9 cellular contexts compared by ENCODE assay signal in the genomic region with DNA sequence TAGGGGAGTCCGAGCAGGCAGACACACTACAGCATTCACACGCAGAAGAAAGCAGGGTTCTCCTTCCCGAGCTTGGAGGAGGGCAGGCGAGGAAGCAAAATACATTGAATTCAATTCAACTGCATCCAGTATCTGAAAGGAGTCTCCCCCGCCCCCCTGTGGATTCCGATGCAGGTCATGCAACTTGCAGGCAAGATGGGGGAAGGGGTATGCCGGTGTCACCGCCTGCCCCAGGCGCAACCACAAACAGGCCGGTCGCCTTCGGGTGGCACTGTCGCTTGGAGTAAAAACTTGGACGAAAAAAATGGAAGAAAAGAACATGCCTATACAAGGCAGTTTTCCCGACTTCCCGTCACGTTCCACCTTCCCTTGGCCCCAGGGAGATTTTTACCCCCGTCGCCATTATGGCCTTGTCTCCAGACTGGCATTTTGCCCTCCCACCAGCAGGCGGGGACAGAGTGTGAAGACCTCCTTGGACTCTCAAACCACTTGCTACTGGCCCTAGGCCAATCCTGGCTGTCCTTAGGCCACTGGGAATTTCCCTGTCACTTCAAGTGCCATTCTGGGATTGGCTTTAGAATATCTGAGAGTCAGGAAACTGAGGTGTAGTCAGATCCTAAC. TPM values are rescaled to one million over a fixed set of nuclear protein-coding genes. Genes with fewer than 3 reads are reported as not detected.
DNase-seq lines count a peak whose midpoint lies in the region; ATAC-seq, FAIRE-seq and TF ChIP-seq lines count a peak whose summit lies in the region.
"Had no signal": no experiment of that assay in that cellular context is flagged by ENCODE, and none has a peak within 500 bp of the region (broad histone marks: within the 10 kb centered on the region; RNA-seq: fewer than 3 reads in every experiment).

No MANE protein-coding gene starts in this region.

- TF ChIP-seq CTCF in CD4-positive, alpha-beta T cell (IDR thresholded peaks at IDR 0.05) = no peak
- peak; percentile 22 to 40 (median 30); a peak in 4 of 6 replicates for TF ChIP-seq CTCF in K562 (IDR thresholded peaks at IDR 0.05 in 2 of 3, conservative IDR thresholded peaks at IDR 0.05 in 1 of 3; ENCODE audit: insufficient read depth in 2 of 3, low read depth in 1 of 3, low read length in 3 of 3)

- H3K9me3 ChIP-seq in CD4-positive, alpha-beta T cell (ENCODE audit: control insufficient read depth, low read length) = no peaks in the 10 kb centered on the region
- H3K9me3 ChIP-seq in HUES48 (ENCODE audit: control insufficient read depth, insufficient read depth, low read length) = no peaks in the 10 kb centered on the region
- H3K9me3 ChIP-seq in K562 (replicated peaks; ENCODE audit: control insufficient read depth, insufficient read depth, low read depth, low read length) = no peaks in the 10 kb centered on the region
- no peaks in the 10 kb centered on the region for H3K9me3 ChIP-seq in mesenchymal stem cell (ENCODE audit: control insufficient read depth, low read length)

- H3K9me1 ChIP-seq in K562 (ENCODE audit: control insufficient read depth, insufficient read depth, low read length) = no peaks in the 10 kb centered on the region

- H3K27me3 ChIP-seq in CD4-positive, alpha-beta T cell (ENCODE audit: control insufficient read depth, insufficient read depth, low read length) = peaks cover 47% of the 10 kb centered on the region
- H3K27me3 ChIP-seq in HUES48 (ENCODE audit: control insufficient read depth, insufficient read depth, low read length) = peaks cover 44% of the 10 kb centered on the region
- H3K27me3 ChIP-seq in K562 (ENCODE audit: control insufficient read depth in 2 of 2, insufficient read depth in 2 of 2, low read length in 2 of 2) = peaks cover 2 to 29% of the 10 kb centered on the region in 2 experiments; a peak in 2 of 5 replicates
- peaks cover 72 to 74% of the 10 kb centered on the region in 2 experiments for H3K27me3 ChIP-seq in mesenchymal stem cell (ENCODE audit: control insufficient read depth in 1 of 2, insufficient read depth in 1 of 2, low read length in 2 of 2)

- H2BK15ac ChIP-seq in mesenchymal stem cell (ENCODE audit: low read depth, poor library complexity, severe bottlenecking) = no peak overlapping the region

- no peak overlapping the region for H2BK5ac ChIP-seq in mesenchymal stem cell (ENCODE audit: low read depth, low read length, poor library complexity, severe bottlenecking)

- H3K9me3 Mint-ChIP-seq in CD4-positive, alpha-beta T cell = no peaks in the 10 kb centered on the region

- TF ChIP-seq RAD21 in K562 (CRISPR knock-in tag; conservative IDR thresholded peaks at IDR 0.05 in 1 of 2, IDR thresholded peaks at IDR 0.05 in 1 of 2) = no peak

- H3K4me1 Mint-ChIP-seq in CD4-positive, alpha-beta T cell (ENCODE audit: low read depth) = peaks cover 16% of the 10 kb centered on the region

- H3K4me2 ChIP-seq in K562 (ENCODE audit: insufficient read depth, low read length) = no peak overlapping the region
- H3K4me2 ChIP-seq in mesenchymal stem cell (ENCODE audit: low read length, poor library complexity, severe bottlenecking) = no peak overlapping the region

- no TSS peak for BruUV-seq in K562 (replicated peaks; lab: Mats Ljungman, UMichigan)

- H3K14ac ChIP-seq in mesenchymal stem cell (ENCODE audit: low read length in 2 of 2) = no peak overlapping the region

- peak overlapping the region; percentile 77 for H3K4me3 Mint-ChIP-seq in CD4-positive, alpha-beta T cell

- 0 out of 2 replicates have a peak, but pooled peaks cover 4% of the 10 kb centered on the region for H3K4me1 ChIP-seq in HUES48 (ENCODE audit: control insufficient read depth, insufficient read depth, low read length)
- no peaks in the 10 kb centered on the region; a peak in 1 of 5 replicates for H3K4me1 ChIP-seq in K562 (replicated peaks in 1 of 2; ENCODE audit: control insufficient read depth in 2 of 2, insufficient read depth in 2 of 2, low read length in 2 of 2)
- H3K4me1 ChIP-seq in mesenchymal stem cell (ENCODE audit: control insufficient read depth, insufficient read depth, low read depth, low read length) = peaks cover 17% of the 10 kb centered on the region

- no peaks in the 10 kb centered on the region for H3K79me1 ChIP-seq in mesenchymal stem cell (replicated peaks; ENCODE audit: low read length, poor library complexity, severe bottlenecking)

- H3K18ac ChIP-seq in mesenchymal stem cell (ENCODE audit: low read depth in 1 of 2, low read length in 2 of 2) = no peak overlapping the region

- DNase-seq in CD4-positive, alpha-beta T cell = no peak
- DNase-seq in K562 (ENCODE audit: extremely low read depth in 1 of 4, low spot score in 3 of 4) (peak; percentile 16 to 44 (median 28)), mesenchymal stem cell (peak; percentile 33), NOMO-1 treated with DMSO at 0.1 percent for 48 hours (lab: John Stamatoyannopoulos, UW; ENCODE audit: unreplicated experiment) (no peak), SIG-M5 (lab: John Stamatoyannopoulos, UW) (no peak), NCI-H2227 (lab: John Stamatoyannopoulos, UW; ENCODE audit: unreplicated experiment) (no peak)
- DNase-seq in activated CD8-positive, alpha-beta memory T cell treated with anti-CD3 and anti-CD28 coated beads, Interleukin-2, amount 50 U/mL, for 4 hours = no peak

- H2BK120ac ChIP-seq in mesenchymal stem cell (ENCODE audit: low read depth, low read length) = no peak overlapping the region

- POLR2A ChIA-PET in CD4-positive, alpha-beta T cell (lab: Charles Lee) = no interaction called here
- POLR2A ChIA-PET in K562 (lab: Yijun Ruan, JAX) = no interaction called here

- H4K20me1 ChIP-seq in K562 (replicated peaks; ENCODE audit: control insufficient read depth, insufficient read depth, low read length) = 0 out of 2 replicates have a peak, but pooled peaks cover 2% of the 10 kb centered on the region

- in situ Hi-C loops in K562 (cut with MboI) = no loop called here

- H3K36me3 Mint-ChIP-seq in CD4-positive, alpha-beta T cell (ENCODE audit: low read depth) = no peaks in the 10 kb centered on the region

- H3K4ac ChIP-seq in mesenchymal stem cell (ENCODE audit: low read depth in 1 of 2, low read length in 2 of 2) = no peak overlapping the region

- no peak for FAIRE-seq in K562 (lab: Jason Lieb, UNC)
- FAIRE-seq: colon had no signal

- no peak overlapping the region for H3K27ac ChIP-seq in CD4-positive, alpha-beta T cell (ENCODE audit: low read depth, low read length)
- H3K27ac ChIP-seq in HUES48 (ENCODE audit: low read depth, low read length) (no peak overlapping the region), K562 (ENCODE audit: extremely low read depth, low read depth, low read length) (no peak overlapping the region), mesenchymal stem cell (ENCODE audit: low read length, poor library complexity, severe bottlenecking) (no peak overlapping the region)

- H2AK5ac ChIP-seq in mesenchymal stem cell (ENCODE audit: low read length, severe bottlenecking) = no peak overlapping the region

- H2BK12ac ChIP-seq in mesenchymal stem cell (ENCODE audit: low read length in 2 of 2) = no peak overlapping the region

- peaks cover 70% of the 10 kb centered on the region for H3K27me3 Mint-ChIP-seq in CD4-positive, alpha-beta T cell

- H4K8ac ChIP-seq in mesenchymal stem cell (ENCODE audit: low read length) = no peak overlapping the region

- H3K4me3 ChIP-seq in HUES48 (ENCODE audit: low read depth, low read length) (peak overlapping the region; percentile 73), K562 (no peak overlapping the region), mesenchymal stem cell (ENCODE audit: insufficient read depth in 1 of 2, low read depth in 1 of 2, low read length in 2 of 2) (no peak overlapping the region)

- H2AFZ ChIP-seq in K562 (ENCODE audit: low read depth, low read length) = no peak overlapping the region
- no peak overlapping the region for H2AFZ ChIP-seq in mesenchymal stem cell (ENCODE audit: low read depth, low read length)

- TF ChIP-seq EP300 in K562 (IDR thresholded peaks at IDR 0.05; ENCODE audit: low read length) = no peak

- WGBS in K562 (ENCODE audit: insufficient coverage, low coverage, missing lambda C conversion rate) = 3% methylated on average over 11 of the region's 20 CpGs
- WGBS in mesenchymal stem cell = 2% methylated on average over 18 of the region's 20 CpGs

- ATAC-seq in CD4-positive, alpha-beta T cell (ENCODE audit: poor library complexity) = no peak
- ATAC-seq in K562 = peak; percentile 75

- TF ChIP-seq POLR2A in K562 (conservative IDR thresholded peaks at IDR 0.05) = no peak

- CTCF ChIA-PET in CD4-positive, alpha-beta T cell (lab: Charles Lee) = no interaction called here
- CTCF ChIA-PET in K562 (lab: Yijun Ruan, JAX; ENCODE audit: low intra/inter-chr PET ratio) = no interaction called here

- H3K23ac ChIP-seq in mesenchymal stem cell (ENCODE audit: low read length in 2 of 2) = no peak overlapping the region

- peak overlapping the region; percentile 64 for H3K9ac ChIP-seq in HUES48 (ENCODE audit: low read depth, low read length)
- no peak overlapping the region for H3K9ac ChIP-seq in K562 (ENCODE audit: insufficient read depth in 1 of 2, low read depth in 2 of 2, low read length in 2 of 2)
- H3K9ac ChIP-seq in mesenchymal stem cell (ENCODE audit: low read length) = no peak overlapping the region

- no peak overlapping the region for H3K27ac Mint-ChIP-seq in CD4-positive, alpha-beta T cell

- intact Hi-C loops in CD4-positive, alpha-beta T cell (cut with DNase I, micrococcal nuclease) = no loop called here
- intact Hi-C loops in K562 (cut with micrococcal nuclease) = no loop called here

- no peaks in the 10 kb centered on the region for H3K79me2 ChIP-seq in K562 (ENCODE audit: control insufficient read depth, insufficient read depth, low read length)

- H3K36me3 ChIP-seq in HUES48 (ENCODE audit: control insufficient read depth, insufficient read depth, low read length) = no peaks in the 10 kb centered on the region
- no peaks in the 10 kb centered on the region for H3K36me3 ChIP-seq in K562 (ENCODE audit: control insufficient read depth, insufficient read depth, low read length)
- H3K36me3 ChIP-seq in mesenchymal stem cell (ENCODE audit: control insufficient read depth in 1 of 2, insufficient read depth in 2 of 2, low read depth in 1 of 2, low read length in 2 of 2) = no peaks in the 10 kb centered on the region

- H4K91ac ChIP-seq in mesenchymal stem cell (ENCODE audit: low read length) = no peak overlapping the region

RNA-seq across cellular contexts. Expression of a gene that starts 1.6 kb away (rescaled TPM):
- total RNA-seq in CD4-positive, alpha-beta T cell = under 1 TPM in 1 of 2 experiments, not detected in 1; 0.78 TPM
- total RNA-seq in K562 (2011; cell fraction: chromatin; rRNA removed; ENCODE audit: low replicate concordance) = not detected in 2 replicates
- not detected in 2 replicates for total RNA-seq in K562 (2011; cell fraction: nucleolus; rRNA removed)
- not detected in 2 replicates for total RNA-seq in K562 (2011; cell fraction: nucleoplasm; rRNA removed)
- 0.04 TPM in 1 of 2 replicates, not detected in the other for total RNA-seq in K562 (2014; rRNA removed)
- total RNA-seq in K562 (2014; rRNA removed; fragmentation: Illumina TruSeq; extraction: Trizol) = not detected in 2 replicates
- total RNA-seq in K562 (2015; rRNA removed; fragmentation: Illumina TruSeq; extraction: Trizol) = 0.11 TPM in 1 of 2 replicates, not detected in the other
- not detected in 2 replicates for total RNA-seq in K562 (2021)
- not detected in 2 replicates for polyA plus RNA-seq in K562 (2011; rRNA removed)
- 0.25 TPM in 1 of 2 replicates, not detected in the other for polyA plus RNA-seq in K562 (2011; cell fraction: cytosol; rRNA removed)
- polyA plus RNA-seq in K562 (2011; cell fraction: nucleus; rRNA removed) = not detected in 2 replicates
- 0.07 and 0.14 TPM in 2 replicates for polyA plus RNA-seq in K562 (2012)
- not detected in 2 replicates for polyA plus RNA-seq in K562 (2014; fragmentation: Illumina TruSeq; extraction: Trizol)
- under 1 TPM in 1 of 2 experiments, not detected in 1; 0.13 TPM for polyA plus RNA-seq in K562 (2014; fragmentation: Nextera tagmentation; extraction: Ambion mirVana)
- polyA plus RNA-seq in K562 (2014; rRNA removed) = 0.08 TPM in 1 of 2 replicates, not detected in the other
- polyA minus RNA-seq in K562 (2011; rRNA and poly(A)+ RNA removed) = 0.06 TPM in 1 of 2 replicates, not detected in the other
- not detected in 2 replicates for polyA minus RNA-seq in K562 (2011; cell fraction: cytosol; rRNA and poly(A)+ RNA removed)
- not detected in 2 replicates for polyA minus RNA-seq in K562 (2011; cell fraction: nucleus; rRNA and poly(A)+ RNA removed)
- polyA plus RNA-seq in mesenchymal stem cell (2013, experiment 1 of 2) = 0.30 TPM
- polyA plus RNA-seq in mesenchymal stem cell (2013, experiment 2 of 2) = 0.63 TPM

Comparison
In these comparisons a context has a peak if more than half of its experiments do, and no peak if none do; other contexts are left out.
1. DNase-seq: peak in K562 (4 of 4) and mesenchymal stem cell (single experiment); none in CD4-positive, alpha-beta T cell (0 of 10), NOMO-1 treated with DMSO at 0.1 percent for 48 hours (single experiment), SIG-M5 (single experiment), activated CD8-positive, alpha-beta memory T cell treated with anti-CD3 and anti-CD28 coated beads, Interleukin-2, amount 50 U/mL, for 4 hours (single experiment) and NCI-H2227 (single experiment).